22 cellular contexts compared by ENCODE assay signal in genomic region chr6:94511502-94512088, GRCh38.
DNase-seq lines count a peak whose midpoint lies in the region; ATAC-seq and TF ChIP-seq lines count a peak whose summit lies in the region.
"Had no signal": no experiment of that assay in that cellular context is flagged by ENCODE, and none has a peak within 500 bp of the region (broad histone marks: within the 10 kb centered on the region; RNA-seq: fewer than 3 reads in every experiment).

No MANE protein-coding gene starts in this region.

- H3K4me1 Mint-ChIP-seq in WTC11, result no peaks in the 10 kb centered on the region
- H3K4me1 Mint-ChIP-seq: CD4-positive, alpha-beta memory T cell had no signal

- no peak overlapping the region for H3K4me3 Mint-ChIP-seq in WTC11
- H3K4me3 Mint-ChIP-seq: CD4-positive, alpha-beta memory T cell had no signal

- H3K27me3 Mint-ChIP-seq in WTC11 (ENCODE audit: low read depth), result no peaks in the 10 kb centered on the region
- H3K27me3 Mint-ChIP-seq: CD4-positive, alpha-beta memory T cell had no signal

- intact Hi-C loops in Right ventricle myocardium inferior (cut with DNase I), result no loop called here
- intact Hi-C loops in left ventricle myocardium superior (cut with micrococcal nuclease), result no loop called here
- intact Hi-C loops in posterior vena cava (cut with DNase I), result no loop called here
- intact Hi-C loops in aorta (cut with DNase I), result no loop called here

- H3K27me3 ChIP-seq in aorta (ENCODE audit: control insufficient read depth in 1 of 2, insufficient read depth in 2 of 2, low read length in 1 of 2), result no peaks in the 10 kb centered on the region
- H3K27me3 ChIP-seq: BLaER1, MG63, Peyer's patch had no signal

- POLR2A ChIA-PET in WTC11 (lab: Charles Lee), result no interaction called here

- H3K36me3 Mint-ChIP-seq in WTC11, result no peaks in the 10 kb centered on the region
- H3K36me3 Mint-ChIP-seq: CD4-positive, alpha-beta memory T cell had no signal

- ATAC-seq in Right ventricle myocardium inferior, result no peak
- no peak for ATAC-seq in left ventricle myocardium superior
- peak; percentile 16; the same call in 1 of the 2 replicates for ATAC-seq in WTC11
- ATAC-seq in aorta (ENCODE audit: low FRiP score), result peak; percentile 54
- no peak for ATAC-seq in HG02973 (IDR thresholded peaks at IDR 0.05; ENCODE audit: unreplicated experiment)
- ATAC-seq: A549 had no signal

- DNase-seq in Right ventricle myocardium inferior (ENCODE audit: missing footprints) (peak; percentile 46), left ventricle myocardium superior (no peak), WTC11 (ENCODE audit: low spot score) (no peak), posterior vena cava (ENCODE audit: low spot score) (peak; percentile 54), aorta (peak; percentile 18 to 47), NCI-H1436 (lab: John Stamatoyannopoulos, UW) (no peak)
- DNase-seq: CD4-positive, alpha-beta memory T cell; DMS53; GM23248; HCEC 1CT; Kasumi-1; MG63; NCI-H1092; NCI-H2081; NCI-H2171 treated with DMSO at 0.1 percent for 48 hours; NCI-H446; NCI-H69; SHP77 had no signal

- H3K9me3 ChIP-seq in aorta (ENCODE audit: control insufficient read depth, low read length), result no peaks in the 10 kb centered on the region
- H3K9me3 ChIP-seq: A549, BLaER1, MG63, Peyer's patch had no signal

- no peaks in the 10 kb centered on the region for H3K4me1 ChIP-seq in aorta (ENCODE audit: control insufficient read depth in 1 of 2, insufficient read depth in 2 of 2, low read length in 2 of 2)
- H3K4me1 ChIP-seq: A549, BLaER1, Peyer's patch had no signal

- no peak overlapping the region for H3K27ac Mint-ChIP-seq in WTC11
- H3K27ac Mint-ChIP-seq: CD4-positive, alpha-beta memory T cell had no signal

- no peak overlapping the region for H3K4me3 ChIP-seq in aorta (ENCODE audit: low read length in 2 of 2)
- H3K4me3 ChIP-seq: A549, BLaER1, GM23248, MG63, Peyer's patch had no signal

- H3K36me3 ChIP-seq in aorta (ENCODE audit: control insufficient read depth in 1 of 2, insufficient read depth in 2 of 2, low read length in 1 of 2), result no peaks in the 10 kb centered on the region
- H3K36me3 ChIP-seq: BLaER1, MG63, Peyer's patch had no signal

- H3K27ac ChIP-seq in aorta (ENCODE audit: low read depth in 1 of 2, low read length in 2 of 2), result no peak overlapping the region
- H3K27ac ChIP-seq: A549, BLaER1, GM23248, Peyer's patch had no signal

- CTCF ChIA-PET in WTC11 (lab: Charles Lee), result no interaction called here

- TF ChIP-seq CTCF in WTC11 (IDR thresholded peaks at IDR 0.05), result no peak

- peaks cover 10% of the 10 kb centered on the region for H3K9me3 Mint-ChIP-seq in WTC11

- 90% methylated on average over 17 of the region's 17 CpGs for WGBS in aorta, 2 donors

TF ChIP-seq in WTC11, 78 proteins besides CTCF, POLR2A, EP300 and RAD21:
- TF ChIP-seq NR2C2 (CRISPR knock-in tag; IDR thresholded peaks at IDR 0.05), result no peak
- TF ChIP-seq AFF4 (CRISPR knock-in tag; IDR thresholded peaks at IDR 0.05; ENCODE audit: borderline replicate concordance), result no peak
- TF ChIP-seq NFATC4 (CRISPR knock-in tag; IDR thresholded peaks at IDR 0.05), result no peak
- no peak for TF ChIP-seq GRHL2 (CRISPR knock-in tag; IDR thresholded peaks at IDR 0.05; ENCODE audit: insufficient replicate concordance, severe bottlenecking)
- TF ChIP-seq EMX1 (CRISPR knock-in tag; IDR thresholded peaks at IDR 0.05), result no peak
- no peak for TF ChIP-seq E2F5 (CRISPR knock-in tag; IDR thresholded peaks at IDR 0.05)
- no peak for TF ChIP-seq CREB1 (CRISPR knock-in tag; IDR thresholded peaks at IDR 0.05)
- no peak for TF ChIP-seq SOX15 (CRISPR knock-in tag; IDR thresholded peaks at IDR 0.05)

Comparison
In these comparisons a context has a peak if more than half of its experiments do, and no peak if none do; other contexts are left out.
1. DNase-seq: peak in Right ventricle myocardium inferior (single experiment), posterior vena cava (single experiment) and aorta (2 of 2); none in left ventricle myocardium superior (single experiment), WTC11 (single experiment) and NCI-H1436 (single experiment).
2. ATAC-seq: peak in WTC11 (single experiment) and aorta (single experiment); none in Right ventricle myocardium inferior (single experiment), left ventricle myocardium superior (single experiment) and HG02973 (single experiment).